ENCODE assay signal across 1 cellular context in genomic region chr10:102502337-102503151, GRCh38.
TF ChIP-seq lines count a peak whose summit lies in the region.

Gene ACTR1A, minus strand, starts transcription at chr10:102502712. Its CDS starts 65 bp downstream, at chr10:102502647.

TF ChIP-seq in HepG2, 621 proteins besides CTCF, POLR2A, EP300 and RAD21 (continued from another document and continues in another):
- TF ChIP-seq REST (IDR thresholded peaks at IDR 0.05; ENCODE audit: borderline replicate concordance in 1 of 2, low read depth in 1 of 2, low read length in 2 of 2), result no peak
- no peak for TF ChIP-seq SATB2 (CRISPR knock-in tag; IDR thresholded peaks at IDR 0.05)
- no peak for TF ChIP-seq ZNF280B (CRISPR knock-in tag; IDR thresholded peaks at IDR 0.05; ENCODE audit: borderline replicate concordance)
- no peak for TF ChIP-seq STAT5B (CRISPR knock-in tag; IDR thresholded peaks at IDR 0.05)
- TF ChIP-seq ZNF556 (CRISPR knock-in tag; IDR thresholded peaks at IDR 0.05; ENCODE audit: borderline replicate concordance), result no peak; the same call in 1 of the 2 replicates
- TF ChIP-seq MTA3 (CRISPR knock-in tag; IDR thresholded peaks at IDR 0.05), result no peak
- peak; percentile 79 for TF ChIP-seq GMEB1 (CRISPR knock-in tag; IDR thresholded peaks at IDR 0.05; ENCODE audit: borderline replicate concordance)
- TF ChIP-seq NFE2L1 (CRISPR knock-in tag; IDR thresholded peaks at IDR 0.05; ENCODE audit: borderline replicate concordance), result no peak
- no peak for TF ChIP-seq TOPORS (CRISPR knock-in tag; IDR thresholded peaks at IDR 0.05)
- no peak for TF ChIP-seq RBAK (CRISPR knock-in tag; IDR thresholded peaks at IDR 0.05)
- no peak for TF ChIP-seq AKNA (CRISPR knock-in tag; IDR thresholded peaks at IDR 0.05; ENCODE audit: borderline replicate concordance)
- no peak for TF ChIP-seq ZNF160 (CRISPR knock-in tag; IDR thresholded peaks at IDR 0.05)
- 0 out of 2 replicates have a peak, but pooled peaks have one; percentile 52 for TF ChIP-seq AHR (CRISPR knock-in tag; IDR thresholded peaks at IDR 0.05)
- TF ChIP-seq ZFYVE20 (CRISPR knock-in tag; IDR thresholded peaks at IDR 0.05; ENCODE audit: borderline replicate concordance, low read depth), result no peak
- no peak for TF ChIP-seq EZH2 (conservative IDR thresholded peaks at IDR 0.05; ENCODE audit: low read depth, low read length)
- no peak for TF ChIP-seq ZNF609 (CRISPR knock-in tag; IDR thresholded peaks at IDR 0.05; ENCODE audit: borderline replicate concordance)
- TF ChIP-seq ARID4A (CRISPR knock-in tag; IDR thresholded peaks at IDR 0.05; ENCODE audit: borderline replicate concordance), result peak; percentile 74; the same call in 1 of the 2 replicates
- TF ChIP-seq ELF4 (CRISPR knock-in tag; IDR thresholded peaks at IDR 0.05; ENCODE audit: borderline replicate concordance), result no peak
- no peak for TF ChIP-seq ZNF484 (CRISPR knock-in tag; IDR thresholded peaks at IDR 0.05; ENCODE audit: borderline replicate concordance, low read depth)
- no peak for TF ChIP-seq RBM22 (optimal IDR thresholded peaks at IDR 0.05; ENCODE audit: low read length)
- peak; percentile 56; the same call in 1 of the 2 replicates for TF ChIP-seq MAX (IDR thresholded peaks at IDR 0.05)
- no peak for TF ChIP-seq NFRKB (IDR thresholded peaks at IDR 0.05)
- no peak for TF ChIP-seq ZNF558 (CRISPR knock-in tag; IDR thresholded peaks at IDR 0.05; ENCODE audit: borderline replicate concordance)
- TF ChIP-seq DRAP1 (CRISPR knock-in tag; IDR thresholded peaks at IDR 0.05), result peak; percentile 51; the same call in 1 of the 2 replicates
- TF ChIP-seq NFE2 (CRISPR knock-in tag; IDR thresholded peaks at IDR 0.05), result no peak
- peak; percentile 52 for TF ChIP-seq XRCC5 (optimal IDR thresholded peaks at IDR 0.05; ENCODE audit: low read length)
- no peak for TF ChIP-seq ZNF180 (CRISPR knock-in tag; IDR thresholded peaks at IDR 0.05; ENCODE audit: borderline replicate concordance, low read depth)
- peak; percentile 27; the same call in 1 of the 2 replicates for TF ChIP-seq RXRB (CRISPR knock-in tag; IDR thresholded peaks at IDR 0.05; ENCODE audit: borderline replicate concordance)
- no peak for TF ChIP-seq MEIS2 (CRISPR knock-in tag; IDR thresholded peaks at IDR 0.05)
- TF ChIP-seq HNF4G (IDR thresholded peaks at IDR 0.05; ENCODE audit: borderline replicate concordance, low read depth, low read length), result no peak
- TF ChIP-seq HNF4G (CRISPR knock-in tag; IDR thresholded peaks at IDR 0.05; ENCODE audit: borderline replicate concordance, low read depth), result no peak
- no peak for TF ChIP-seq ZC3H13 (CRISPR knock-in tag; IDR thresholded peaks at IDR 0.05)
- no peak for TF ChIP-seq ZNF816 (CRISPR knock-in tag; IDR thresholded peaks at IDR 0.05; ENCODE audit: borderline replicate concordance)
- no peak for TF ChIP-seq ZNF773 (CRISPR knock-in tag; IDR thresholded peaks at IDR 0.05; ENCODE audit: borderline replicate concordance)
- no peak for TF ChIP-seq NFIC (IDR thresholded peaks at IDR 0.05; ENCODE audit: low read length)
- TF ChIP-seq POLR2AphosphoS2 (IDR thresholded peaks at IDR 0.05; ENCODE audit: low read depth, low read length), result no peak
- no peak for TF ChIP-seq ZNF615 (CRISPR knock-in tag; IDR thresholded peaks at IDR 0.05; ENCODE audit: borderline replicate concordance)
- TF ChIP-seq SP5 (CRISPR knock-in tag; IDR thresholded peaks at IDR 0.05; ENCODE audit: borderline replicate concordance, low read depth), result no peak
- no peak for TF ChIP-seq RFXANK (CRISPR knock-in tag; IDR thresholded peaks at IDR 0.05)
- TF ChIP-seq MAFF (IDR thresholded peaks at IDR 0.05; ENCODE audit: low read depth, low read length), result peak; percentile 13; the same call in 1 of the 2 replicates
